In genomic region chr1:47209091-47209490, GRCh38 we compare ENCODE assay signal across 1 cellular context.
TF ChIP-seq lines count a peak whose summit lies in the region.

No MANE protein-coding gene starts in this region.

TF ChIP-seq in GM23338, 12 proteins besides CTCF, POLR2A, EP300 and RAD21 (continued from another document):
- TF ChIP-seq ZNF462 (CRISPR knock-in tag; IDR thresholded peaks at IDR 0.05) (no peak), POLR2AphosphoS5 (IDR thresholded peaks at IDR 0.05; ENCODE audit: low read depth) (no peak), ETS1 (IDR thresholded peaks at IDR 0.05) (no peak), NANOG (IDR thresholded peaks at IDR 0.05; ENCODE audit: borderline replicate concordance) (no peak), JUNB (IDR thresholded peaks at IDR 0.05; ENCODE audit: unreplicated experiment) (no peak), EZH2 (IDR thresholded peaks at IDR 0.05; ENCODE audit: low read depth, unreplicated experiment) (no peak)
TF ChIP-seq in GM23338: peak in this region for 0.
